ENCODE assay signal across 15 cellular contexts in the genomic region with DNA sequence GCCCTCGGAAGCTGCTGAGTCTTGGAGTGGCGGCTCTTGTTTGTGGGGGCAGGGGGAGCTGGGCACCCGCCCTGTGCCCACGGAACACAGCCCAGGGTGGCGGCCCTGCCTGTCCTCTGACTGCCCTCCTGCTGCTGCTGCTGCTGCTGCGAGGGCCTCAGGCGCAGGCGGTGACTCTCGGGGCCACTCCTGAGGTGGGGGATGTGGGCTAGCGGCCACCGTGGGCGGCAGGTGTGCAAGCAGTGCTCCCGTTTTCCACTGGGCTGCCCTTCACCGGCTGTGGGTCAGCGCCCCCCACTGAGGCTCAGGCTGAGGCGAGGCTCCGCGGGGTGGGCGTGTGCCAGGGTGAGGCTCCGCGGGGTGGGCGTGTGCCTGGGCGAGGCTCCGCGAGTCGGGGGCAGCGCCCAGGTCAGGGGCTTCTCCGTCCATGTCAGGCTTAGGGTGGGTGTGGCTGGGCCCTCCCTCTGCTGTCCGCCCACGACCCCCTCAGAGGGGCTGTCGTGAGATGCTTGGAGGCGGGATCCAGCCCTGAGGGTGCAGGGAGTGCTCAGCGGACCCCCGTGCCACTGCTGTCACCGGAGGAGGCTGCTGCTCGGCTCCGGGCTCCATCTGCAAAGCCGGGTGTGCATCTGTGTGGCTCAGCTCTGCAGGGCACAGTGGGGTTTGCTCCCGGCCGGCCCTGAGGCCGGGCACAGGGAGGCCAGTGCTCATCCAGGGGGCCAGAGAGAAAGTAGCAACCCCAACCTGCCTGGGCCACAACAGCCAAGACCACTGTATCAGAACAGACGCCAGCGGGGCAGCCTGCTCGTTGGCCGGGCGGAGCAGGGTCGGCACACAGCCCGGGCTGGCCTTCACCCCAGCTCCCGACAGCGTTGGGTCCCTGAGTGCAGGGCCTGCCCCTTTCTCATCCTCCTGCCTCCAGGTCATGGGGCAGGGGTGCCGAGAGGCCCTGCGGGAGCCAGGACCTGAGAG.
"Had no signal": no experiment of that assay in that cellular context is flagged by ENCODE, and none has a peak within 500 bp of the region (broad histone marks: within the 10 kb centered on the region; RNA-seq: fewer than 3 reads in every experiment).

No MANE protein-coding gene starts in this region.

- H3K27me3 ChIP-seq: gastrocnemius medialis, heart right ventricle, sigmoid colon, spleen, thyroid gland had no signal

- FAIRE-seq: astrocyte, bronchial epithelial cell, urothelium cell line had no signal

- H3K36me3 ChIP-seq: gastrocnemius medialis, prostate gland, thyroid gland had no signal

- H3K9me3 ChIP-seq: gastrocnemius medialis, heart right ventricle, left ventricle myocardium inferior, prostate gland, sigmoid colon, spleen, thyroid gland had no signal

- H3K4me1 ChIP-seq: prostate gland, thyroid gland had no signal

- H3K27ac ChIP-seq: heart right ventricle, left ventricle myocardium inferior, prostate gland, spleen, thyroid gland had no signal

- DNase-seq: activated CD4-positive, alpha-beta T cell treated with anti-CD3 and anti-CD28 coated beads, Interleukin-2, amount 10 ng/mL, durations not matched to agents 24 days and 14 days; activated CD4-positive, CD25-positive, alpha-beta regulatory T cell; activated CD8-positive, alpha-beta memory T cell treated with anti-CD3 and anti-CD28 coated beads, Interleukin-2, amount 50 U/mL, for 48 hours; endodermal cell; gastrocnemius medialis; heart right ventricle; left ventricle myocardium inferior; occipital lobe; sigmoid colon; spleen; thyroid gland had no signal

- H3K4me3 ChIP-seq: gastrocnemius medialis, heart right ventricle, left ventricle myocardium inferior, prostate gland, sigmoid colon, spleen, thyroid gland had no signal

- ATAC-seq: gastrocnemius medialis, heart right ventricle had no signal
